In genomic region chr6:137832110-137832509, GRCh38 we compare ENCODE assay signal across 11 cellular contexts. TPM values are rescaled to one million over a fixed set of nuclear protein-coding genes. Genes with fewer than 3 reads are reported as not detected.
DNase-seq lines count a peak whose midpoint lies in the region; ATAC-seq, FAIRE-seq and TF ChIP-seq lines count a peak whose summit lies in the region.
"Had no signal": no experiment of that assay in that cellular context is flagged by ENCODE, and none has a peak within 500 bp of the region (broad histone marks: within the 10 kb centered on the region; RNA-seq: fewer than 3 reads in every experiment).

No MANE protein-coding gene starts in this region.

- no peak for TF ChIP-seq EP300 in A549 (IDR thresholded peaks at IDR 0.05)

- H3K36me3 Mint-ChIP-seq in T-helper 2 cell treated with Interferon-gamma antibody and Interleukin-4, amounts not matched to agents 5 μg/mL and 100 μg/mL, for 36 hours (ENCODE audit: low read depth): peaks cover 2% of the 10 kb centered on the region

- no peaks in the 10 kb centered on the region for H3K27me3 Mint-ChIP-seq in T-helper 2 cell treated with Interferon-gamma antibody and Interleukin-4, amounts not matched to agents 5 μg/mL and 100 μg/mL, for 36 hours (ENCODE audit: low read depth)

- H3K79me2 ChIP-seq in HCT116 (ENCODE audit: insufficient read depth, low read length): no peaks in the 10 kb centered on the region

- peak; percentile 14 to 15 for DNase-seq in A549 (ENCODE audit: low read depth in 1 of 2, low spot score in 1 of 2)
- peak; percentile 73 for DNase-seq in HCT116 (ENCODE audit: low read depth, low spot score)
- peak; percentile 18 for DNase-seq in T1000 (lab: John Stamatoyannopoulos, UW)
- DNase-seq in fibroblast of villous mesenchyme (ENCODE audit: low read depth): peak; percentile 78
- no peak for DNase-seq in NCI-H526 (lab: John Stamatoyannopoulos, UW)
- no peak for DNase-seq in T-helper 2 cell treated with Interferon-gamma antibody and Interleukin-4, amounts not matched to agents 5 μg/mL and 100 μg/mL, for 36 hours (ENCODE audit: low spot score)
- DNase-seq: activated T-cell treated with anti-CD3 and anti-CD28 coated beads, Interleukin-2, amount 50 U/mL, for 1 hour; dorsolateral prefrontal cortex; NCI-H446 had no signal

- 0 out of 2 replicates have a peak overlapping the region, but pooled peaks have one; percentile 10 for H3K9ac ChIP-seq in HCT116 (ENCODE audit: low read length)

- no peak overlapping the region for H3K4me3 Mint-ChIP-seq in T-helper 2 cell treated with Interferon-gamma antibody and Interleukin-4, amounts not matched to agents 5 μg/mL and 100 μg/mL, for 36 hours

- peaks cover 8% of the 10 kb centered on the region for H3K9me3 Mint-ChIP-seq in T-helper 2 cell treated with Interferon-gamma antibody and Interleukin-4, amounts not matched to agents 5 μg/mL and 100 μg/mL, for 36 hours

- 28% methylated on average over 3 of the region's 3 CpGs for WGBS in A549 (ENCODE audit: missing lambda C conversion rate)

- H3K4me1 ChIP-seq in A549: no peaks in the 10 kb centered on the region; the same call in 2 of the 3 replicates
- peaks cover 4 to 48% of the 10 kb centered on the region in 2 experiments; a peak in 3 of 4 replicates for H3K4me1 ChIP-seq in HCT116 (ENCODE audit: control insufficient read depth in 1 of 2, insufficient read depth in 2 of 2, low read length in 2 of 2)

- H2AFZ ChIP-seq in HCT116 (ENCODE audit: low read depth, low read length, poor library complexity, severe bottlenecking): peak overlapping the region; percentile 59

- intact Hi-C loops in HCT116 (cut with micrococcal nuclease): no loop called here

- H3K9me3 ChIP-seq in A549 (no peaks in the 10 kb centered on the region), HCT116 (ENCODE audit: control insufficient read depth in 1 of 2, insufficient read depth in 1 of 2, low read depth in 1 of 2, low read length in 2 of 2) (no peaks in the 10 kb centered on the region)

- CTCF ChIA-PET in A549 (lab: Yijun Ruan, JAX) (interaction anchor here (1.3 kb wide), 1 partner anchor 34 kb away, joined by 6 read pairs; no protein-coding TSS in a partner anchor), HCT116 (lab: Charles Lee) (no interaction called here)

- BruUV-seq in HCT116 (replicated peaks; lab: Mats Ljungman, UMichigan): no TSS peak

- TF ChIP-seq CTCF in A549 (IDR thresholded peaks at IDR 0.05) (no peak), HCT116 (IDR thresholded peaks at IDR 0.05 in 2 of 3, conservative IDR thresholded peaks at IDR 0.05 in 1 of 3; ENCODE audit: borderline replicate concordance in 1 of 3, insufficient read depth in 1 of 3, low read depth in 2 of 3, low read length in 2 of 3) (no peak), fibroblast of villous mesenchyme (IDR thresholded peaks at IDR 0.05; ENCODE audit: insufficient read depth, low read depth, low read length) (no peak)

- H3K4me1 Mint-ChIP-seq in T-helper 2 cell treated with Interferon-gamma antibody and Interleukin-4, amounts not matched to agents 5 μg/mL and 100 μg/mL, for 36 hours (ENCODE audit: low read depth): peaks cover 43% of the 10 kb centered on the region

- no peaks in the 10 kb centered on the region for H3K9me2 ChIP-seq in HCT116 (ENCODE audit: insufficient read depth)

- RAD21 ChIA-PET in HCT116 (lab: Charles Lee; ENCODE audit: low non-redundant PET in 1 of 2, low total read pairs in 2 of 2, uncharacterized antibody in 2 of 2, unreplicated experiment in 2 of 2): no interaction called here

- H3K36me3 ChIP-seq in HCT116 (ENCODE audit: control insufficient read depth in 1 of 2, insufficient read depth in 2 of 2, low read length in 2 of 2): no peaks in the 10 kb centered on the region

- H3K27me3 ChIP-seq in HCT116 (ENCODE audit: insufficient read depth, low read length): no peaks in the 10 kb centered on the region
- H3K27me3 ChIP-seq: dorsolateral prefrontal cortex had no signal

- POLR2A ChIA-PET in A549 (lab: Yijun Ruan, JAX): no interaction called here
- POLR2A ChIA-PET in HCT116 (lab: Charles Lee): no interaction called here

- H3K27ac ChIP-seq in A549 (no peak overlapping the region), HCT116 (ENCODE audit: low read depth, low read length) (no peak overlapping the region)
- H3K27ac ChIP-seq: dorsolateral prefrontal cortex had no signal

- no peak overlapping the region for H3K4me3 ChIP-seq in A549
- 0 out of 4 replicates have a peak overlapping the region, but pooled peaks of 1 of the 2 experiments have one; percentile 1 for H3K4me3 ChIP-seq in HCT116 (replicated peaks in 1 of 2; ENCODE audit: low read depth in 1 of 2, low read length in 2 of 2)
- H3K4me3 ChIP-seq in fibroblast of villous mesenchyme (ENCODE audit: low read depth, low read length): no peak overlapping the region
- H3K4me3 ChIP-seq: dorsolateral prefrontal cortex had no signal

- ATAC-seq in A549: peak; percentile 45 to 54; a peak in 1 of 6 replicates
- peak; percentile 80 for ATAC-seq in HCT116
- ATAC-seq in GM21381 (IDR thresholded peaks at IDR 0.05; ENCODE audit: unreplicated experiment): no peak
- no peak for ATAC-seq in HG02840 (IDR thresholded peaks at IDR 0.05; ENCODE audit: low FRiP score, unreplicated experiment)

- no peak overlapping the region for H3K27ac Mint-ChIP-seq in T-helper 2 cell treated with Interferon-gamma antibody and Interleukin-4, amounts not matched to agents 5 μg/mL and 100 μg/mL, for 36 hours

- no peak for TF ChIP-seq RAD21 in A549 (conservative IDR thresholded peaks at IDR 0.05 in 1 of 2, IDR thresholded peaks at IDR 0.05 in 1 of 2)
- no peak for TF ChIP-seq RAD21 in HCT116 (IDR thresholded peaks at IDR 0.05; ENCODE audit: low read depth)

- H3K4me2 ChIP-seq in A549 (0 out of 3 replicates have a peak overlapping the region, but pooled peaks have one; percentile 10), HCT116 (ENCODE audit: low read length) (peak overlapping the region; percentile 51)

- H4K20me1 ChIP-seq in HCT116 (ENCODE audit: insufficient read depth): no peaks in the 10 kb centered on the region

- TF ChIP-seq POLR2A in A549 (IDR thresholded peaks at IDR 0.05; ENCODE audit: low read length): no peak
- no peak for TF ChIP-seq POLR2A in HCT116 (IDR thresholded peaks at IDR 0.05; ENCODE audit: borderline replicate concordance, extremely low read depth, insufficient read depth, insufficient read length)

- FAIRE-seq in A549 (lab: Jason Lieb, UNC): no peak

TF ChIP-seq in A549, 52 proteins besides CTCF, POLR2A, EP300 and RAD21:
- TF ChIP-seq FOSL2 (IDR thresholded peaks at IDR 0.05): no peak
- 0 out of 2 replicates have a peak, but pooled peaks have one; percentile 14 for TF ChIP-seq FOSL2 (CRISPR knock-in tag; IDR thresholded peaks at IDR 0.05)
- TF ChIP-seq HMGXB4 (CRISPR knock-in tag; IDR thresholded peaks at IDR 0.05; ENCODE audit: borderline replicate concordance): no peak

TF ChIP-seq in HCT116, 20 proteins besides CTCF, POLR2A, EP300 and RAD21 (continues in another document):
- TF ChIP-seq FOSL1 (IDR thresholded peaks at IDR 0.05; ENCODE audit: low read depth): peak; percentile 87
- no peak for TF ChIP-seq EGR1 (IDR thresholded peaks at IDR 0.05; ENCODE audit: low read depth)
- TF ChIP-seq MAX (IDR thresholded peaks at IDR 0.05): no peak; the same call in 1 of the 2 replicates
- TF ChIP-seq YY1 (IDR thresholded peaks at IDR 0.05; ENCODE audit: extremely low read depth, insufficient replicate concordance, low read depth, low read length): no peak
- no peak for TF ChIP-seq ZBTB33 (IDR thresholded peaks at IDR 0.05; ENCODE audit: extremely low read depth, insufficient replicate concordance, low read length)
- no peak for TF ChIP-seq TCF7L2 (IDR thresholded peaks at IDR 0.05; ENCODE audit: borderline replicate concordance, extremely low read depth, insufficient read depth, insufficient read length)
- TF ChIP-seq EZH2 (IDR thresholded peaks at IDR 0.05): no peak
- no peak for TF ChIP-seq ZFX (IDR thresholded peaks at IDR 0.05)

RNA-seq across cellular contexts. Expression of gene TNFAIP3, which starts 34.9 kb away (rescaled TPM):
- 8.5 and 18.3 TPM in 2 replicates for polyA plus RNA-seq in A549 (2011; rRNA removed)
- 3.7 and 5.1 TPM in 2 replicates for polyA plus RNA-seq in A549 (2012; cell fraction: cytosol; rRNA removed)
- polyA plus RNA-seq in A549 (2012; cell fraction: nucleus; rRNA removed): 11.4 and 13.6 TPM in 2 replicates
- 2.7 to 4.7 TPM (median 3.9 TPM) in 3 replicates for polyA plus RNA-seq in A549 (2017; fragmentation: RNase III; extraction: RNeasy Plus Mini Kit Qiagen cat#74134 plus additional on column Dnase treatment)
- polyA minus RNA-seq in A549 (2011; rRNA and poly(A)+ RNA removed): 4.7 and 9.9 TPM in 2 replicates
- total RNA-seq in HCT116 (2021; ENCODE audit: unreplicated experiment): 4.4 TPM
- 1.5 and 1.7 TPM in 2 replicates for polyA plus RNA-seq in HCT116 (2012)
- total RNA-seq in fibroblast of villous mesenchyme: 3.5 and 3.9 TPM in 2 replicates

Comparison
In these comparisons a context has a peak if more than half of its experiments do, and no peak if none do; other contexts are left out.
1. ATAC-seq: peak in A549 (2 of 2) and HCT116 (single experiment); none in GM21381 (single experiment) and HG02840 (single experiment).
2. DNase-seq: peak in A549 (2 of 2), HCT116 (single experiment), T1000 (single experiment) and fibroblast of villous mesenchyme (single experiment); none in NCI-H526 (0 of 2) and T-helper 2 cell treated with Interferon-gamma antibody and Interleukin-4, amounts not matched to agents 5 μg/mL and 100 μg/mL, for 36 hours (single experiment).
3. Of the 6 proteins assayed by ChIP-seq in both A549 and HCT116: peak only in A549: none; only in HCT116: CEBPB; in both: none; in neither: 5.